8 cellular contexts compared by ENCODE assay signal in genomic region chr5:181217805-181218065, GRCh38. TPM values are rescaled to one million over a fixed set of nuclear protein-coding genes. Genes with fewer than 3 reads are reported as not detected.
DNase-seq lines count a peak whose midpoint lies in the region; ATAC-seq, FAIRE-seq and TF ChIP-seq lines count a peak whose summit lies in the region.

No MANE protein-coding gene starts in this region.

- H3K9me3 Mint-ChIP-seq in activated naive CD4-positive, alpha-beta T cell treated with anti-CD3 and anti-CD28 coated beads, Interleukin-2, amount 50 U/mL, for 72 hours: no peaks in the 10 kb centered on the region
- peaks cover 0 to 13% (median 5%) of the 10 kb centered on the region in 6 donors for H3K9me3 Mint-ChIP-seq in immature natural killer cell

- H3K9me3 ChIP-seq in stomach smooth muscle (ENCODE audit: control insufficient read depth in 2 of 2, low read length in 2 of 2): no peaks in the 10 kb centered on the region

- peak in 1 of 2 donors; percentile 68 for DNase-seq in activated naive CD4-positive, alpha-beta T cell treated with anti-CD3 and anti-CD28 coated beads, Interleukin-2, amount 50 U/mL, for 72 hours (ENCODE audit: low spot score in 2 of 2)
- DNase-seq in immature natural killer cell (no peak), GM12891 (ENCODE audit: insufficient read length, low spot score) (no peak), HUDEP-2 (lab: John Stamatoyannopoulos, UW; ENCODE audit: unreplicated experiment in 76 of 76) (no peak)

- ATAC-seq in GM19035 (IDR thresholded peaks at IDR 0.05; ENCODE audit: unreplicated experiment): peak; percentile 20
- peak; percentile 0 for ATAC-seq in HG03457 (IDR thresholded peaks at IDR 0.05; ENCODE audit: unreplicated experiment)
- peak; percentile 13 to 21 for ATAC-seq in activated naive CD4-positive, alpha-beta T cell treated with anti-CD3 and anti-CD28 coated beads, Interleukin-2, amount 50 U/mL, for 72 hours
- no peak for ATAC-seq in GM21381 (IDR thresholded peaks at IDR 0.05; ENCODE audit: unreplicated experiment)

- peak overlapping the region; percentile 95 to 97 for H3K27ac Mint-ChIP-seq in activated naive CD4-positive, alpha-beta T cell treated with anti-CD3 and anti-CD28 coated beads, Interleukin-2, amount 50 U/mL, for 72 hours
- peak overlapping the region; percentile 90 to 98 (median 97) for H3K27ac Mint-ChIP-seq in immature natural killer cell

- H3K27me3 Mint-ChIP-seq in immature natural killer cell (ENCODE audit: low read depth in 3 of 3): peaks cover 42 to 59% (median 47%) of the 10 kb centered on the region in 3 donors

- TF ChIP-seq POLR2A in GM12891 (IDR thresholded peaks at IDR 0.05; ENCODE audit: low read depth, low read length): no peak

- H3K4me3 ChIP-seq in stomach smooth muscle (ENCODE audit: low read length in 2 of 2): peak overlapping the region; percentile 78 to 84

- FAIRE-seq in GM12891 (lab: Jason Lieb, UNC): no peak

- H3K27ac ChIP-seq in stomach smooth muscle (ENCODE audit: low read length): peak overlapping the region; percentile 60

- peaks cover 52 to 54% of the 10 kb centered on the region in 2 donors for H3K4me1 Mint-ChIP-seq in immature natural killer cell

- no peaks in the 10 kb centered on the region for H3K36me3 Mint-ChIP-seq in activated naive CD4-positive, alpha-beta T cell treated with anti-CD3 and anti-CD28 coated beads, Interleukin-2, amount 50 U/mL, for 72 hours
- no peaks in the 10 kb centered on the region for H3K36me3 Mint-ChIP-seq in immature natural killer cell

- peak overlapping the region; percentile 42 to 57 for H3K9ac ChIP-seq in stomach smooth muscle (ENCODE audit: low read length in 2 of 2)

- H3K27me3 ChIP-seq in stomach smooth muscle (ENCODE audit: control insufficient read depth in 1 of 2, insufficient read depth in 2 of 2, low read length in 2 of 2): no peaks in the 10 kb centered on the region

- H3K4me1 ChIP-seq in stomach smooth muscle (ENCODE audit: control insufficient read depth, insufficient read depth, low read length): peaks cover 24% of the 10 kb centered on the region

- peak overlapping the region; percentile 93 to 97 (median 96) for H3K4me3 Mint-ChIP-seq in immature natural killer cell

- H3K36me3 ChIP-seq in stomach smooth muscle (ENCODE audit: control insufficient read depth in 2 of 2, insufficient read depth in 2 of 2, low read length in 2 of 2): no peaks in the 10 kb centered on the region

TF ChIP-seq in GM12891, 5 proteins besides CTCF, POLR2A, EP300 and RAD21:
- TF ChIP-seq SPI1 (IDR thresholded peaks at IDR 0.05; ENCODE audit: low read depth, low read length): no peak
- no peak for TF ChIP-seq PAX5 (IDR thresholded peaks at IDR 0.05; ENCODE audit: insufficient read depth, low read length, severe bottlenecking)
- TF ChIP-seq POLR2AphosphoS5 (IDR thresholded peaks at IDR 0.05; ENCODE audit: low read depth, low read length): no peak
- TF ChIP-seq TAF1 (IDR thresholded peaks at IDR 0.05; ENCODE audit: low read depth, low read length): no peak
- no peak for TF ChIP-seq POU2F2 (IDR thresholded peaks at IDR 0.05; ENCODE audit: low read depth, low read length)

RNA-seq across cellular contexts. Expression of gene TRIM41, which starts 5.3 kb away (rescaled TPM):
- 10 to 100 TPM; 33.1 to 36.4 TPM for total RNA-seq in activated naive CD4-positive, alpha-beta T cell treated with anti-CD3 and anti-CD28 coated beads, Interleukin-2, amount 50 U/mL, for 72 hours
- polyA plus RNA-seq in immature natural killer cell: 1 to 10 TPM in 2 of 3 donors, under 1 TPM in 1; 0.80 to 2.3 (median 1.7) TPM
- polyA plus RNA-seq in GM12891 (2012; ENCODE audit: low read depth, missing spikeins): 19.7 TPM

RNA-seq across cellular contexts. Expression of gene TRIM7, which starts 12.7 kb away (rescaled TPM):
- 1 to 10 TPM; 4.8 to 7.0 TPM for total RNA-seq in activated naive CD4-positive, alpha-beta T cell treated with anti-CD3 and anti-CD28 coated beads, Interleukin-2, amount 50 U/mL, for 72 hours
- polyA plus RNA-seq in immature natural killer cell: under 1 TPM in 1 of 3 donors, not detected in 2; 0.50 TPM
- polyA plus RNA-seq in GM12891 (2012; ENCODE audit: low read depth, missing spikeins): 0.19 TPM

RNA-seq across cellular contexts. Expression of gene RACK1, which starts 26.0 kb away (rescaled TPM):
- 1,000 to 10,000 TPM; 2,392 to 2,665 TPM for total RNA-seq in activated naive CD4-positive, alpha-beta T cell treated with anti-CD3 and anti-CD28 coated beads, Interleukin-2, amount 50 U/mL, for 72 hours
- polyA plus RNA-seq in immature natural killer cell: 1,000 to 10,000 TPM; 1,093 to 1,304 (median 1,251) TPM
- 4,085 TPM for polyA plus RNA-seq in GM12891 (2012; ENCODE audit: low read depth, missing spikeins)

RNA-seq across cellular contexts. Expression of gene TRIM52, which starts 43.2 kb away (rescaled TPM):
- total RNA-seq in activated naive CD4-positive, alpha-beta T cell treated with anti-CD3 and anti-CD28 coated beads, Interleukin-2, amount 50 U/mL, for 72 hours: 10 to 100 TPM in 1 of 2 donors, 1 to 10 TPM in 1; 9.3 to 15.6 TPM
- 10 to 100 TPM; 16.0 to 42.6 (median 18.0) TPM for polyA plus RNA-seq in immature natural killer cell
- polyA plus RNA-seq in GM12891 (2012; ENCODE audit: low read depth, missing spikeins): 8.0 TPM
